ENCODE assay signal across 12 cellular contexts in the genomic region with DNA sequence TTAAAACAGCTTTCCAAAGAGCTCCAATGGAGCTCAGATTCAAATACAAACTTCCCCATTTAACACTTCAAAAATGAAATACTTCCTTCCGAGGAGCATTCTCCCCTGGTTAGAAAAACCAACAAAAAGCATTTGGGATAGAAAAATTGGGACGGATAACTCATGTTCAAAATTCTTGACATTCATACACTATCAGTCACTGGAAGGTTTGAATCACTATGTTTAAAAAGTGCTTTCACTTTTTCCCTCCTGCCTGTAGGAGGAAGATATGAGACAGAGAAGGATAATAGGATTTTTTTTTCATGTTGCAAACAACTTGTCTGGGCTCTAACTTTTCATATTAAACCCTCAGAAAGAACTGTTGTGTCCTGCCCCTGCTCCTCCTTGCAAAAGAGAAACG.
DNase-seq lines count a peak whose midpoint lies in the region; ATAC-seq lines count a peak whose summit lies in the region.
"Had no signal": no experiment of that assay in that cellular context is flagged by ENCODE, and none has a peak within 500 bp of the region (broad histone marks: within the 10 kb centered on the region; RNA-seq: fewer than 3 reads in every experiment).

No MANE protein-coding gene starts in this region.

- H3K36me3 ChIP-seq in SJSA1 = no peaks in the 10 kb centered on the region
- H3K36me3 ChIP-seq: heart left ventricle had no signal

- DNase-seq in EL (peak; percentile 86), SJSA1 (ENCODE audit: low read depth in 1 of 2, low spot score in 2 of 2) (peak in 1 of 2 experiments; percentile 76), fibroblast of gingiva (ENCODE audit: low read depth) (peak; percentile 50), sciatic nerve (ENCODE audit: low spot score) (no peak)
- DNase-seq in stimulated activated naive CD4-positive, alpha-beta T cell treated with Interleukin-2 at 50 U/mL for 16 hours (lab: John Stamatoyannopoulos, UW) = no peak
- DNase-seq: heart left ventricle; naive B cell; NCI-H82; stimulated activated CD4-positive, alpha-beta T cell treated with anti-CD3 and anti-CD28 coated beads, Interleukin-2, amount 100 ng/mL, for 48 hours had no signal

- H3K27ac ChIP-seq in SJSA1 = peak overlapping the region; percentile 83

- ATAC-seq in sciatic nerve (peak; percentile 43), GM19397 (IDR thresholded peaks at IDR 0.05; ENCODE audit: unreplicated experiment) (no peak), GM18858 (IDR thresholded peaks at IDR 0.05; ENCODE audit: unreplicated experiment) (no peak), HG03108 (IDR thresholded peaks at IDR 0.05; ENCODE audit: unreplicated experiment) (no peak)
- ATAC-seq: heart left ventricle had no signal

- intact Hi-C loops in sciatic nerve (cut with DNase I) = no loop called here

- no peaks in the 10 kb centered on the region for H3K9me3 ChIP-seq in SJSA1 (replicated peaks)
- H3K9me3 ChIP-seq: heart left ventricle had no signal

- H3K27me3 ChIP-seq in SJSA1 (replicated peaks) = no peaks in the 10 kb centered on the region
- H3K27me3 ChIP-seq: heart left ventricle had no signal

- H3K4me1 ChIP-seq in SJSA1 (replicated peaks) = peaks cover 63% of the 10 kb centered on the region
- H3K4me1 ChIP-seq: heart left ventricle had no signal

- H3K4me3 ChIP-seq in SJSA1 = peak overlapping the region; percentile 27
- H3K4me3 ChIP-seq: heart left ventricle had no signal

Comparison
In these comparisons a context has a peak if more than half of its experiments do, and no peak if none do; other contexts are left out.
1. DNase-seq: peak in EL (single experiment) and fibroblast of gingiva (single experiment); none in sciatic nerve (single experiment) and stimulated activated naive CD4-positive, alpha-beta T cell treated with Interleukin-2 at 50 U/mL for 16 hours (single experiment).